ENCODE assay signal across 23 cellular contexts in the genomic region with DNA sequence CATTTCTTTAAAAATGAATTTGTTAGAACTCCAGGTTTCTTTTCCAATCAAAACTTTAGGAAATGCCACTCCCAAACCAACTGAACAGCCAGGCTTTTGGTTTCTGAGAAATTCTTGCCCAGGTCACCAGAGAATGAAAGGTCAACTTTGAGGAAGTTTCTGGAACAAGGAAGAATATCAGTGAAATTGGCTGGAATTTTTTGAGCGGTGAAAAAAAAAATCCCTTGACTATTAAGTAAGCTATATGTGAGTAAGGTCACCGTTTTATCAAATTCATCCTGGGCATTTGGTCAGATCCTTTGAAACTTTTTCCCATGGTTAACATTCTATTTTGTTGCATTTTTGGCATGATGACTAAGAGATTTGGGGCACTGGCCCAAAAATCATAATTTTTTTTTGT.
DNase-seq lines count a peak whose midpoint lies in the region; ATAC-seq and TF ChIP-seq lines count a peak whose summit lies in the region.
"Had no signal": no experiment of that assay in that cellular context is flagged by ENCODE, and none has a peak within 500 bp of the region (broad histone marks: within the 10 kb centered on the region; RNA-seq: fewer than 3 reads in every experiment).

No MANE protein-coding gene starts in this region.

- H3K4me3 ChIP-seq in SK-N-SH (ENCODE audit: low read depth in 2 of 2, low read length in 1 of 2) (no peak overlapping the region), ACC112 (ENCODE audit: low read depth, low read length) (no peak overlapping the region)
- H3K4me3 ChIP-seq: BLaER1 treated with 17β-estradiol and CSF1 and Interleukin-3, amounts not matched to agents 10 nM and 100 nM; SK-N-MC had no signal

- peak overlapping the region; percentile 72 for H3K27ac Mint-ChIP-seq in endothelial cell (ENCODE audit: unreplicated experiment)
- H3K27ac Mint-ChIP-seq: CD8-positive, alpha-beta T cell had no signal

- H3K27me3 Mint-ChIP-seq in endothelial cell (ENCODE audit: unreplicated experiment), result no peaks in the 10 kb centered on the region

- no peaks in the 10 kb centered on the region for H3K9me2 ChIP-seq in SK-N-SH

- no peak overlapping the region for H3K4me2 ChIP-seq in SK-N-SH

- no peak overlapping the region for H3K27ac ChIP-seq in SK-N-SH (ENCODE audit: low read depth in 2 of 2, low read length in 1 of 2)
- H3K27ac ChIP-seq in ACC112 (ENCODE audit: low read depth, low read length), result peak overlapping the region; percentile 35
- H3K27ac ChIP-seq: 22Rv1, SK-N-MC had no signal

- no peaks in the 10 kb centered on the region for H4K20me1 ChIP-seq in SK-N-SH (ENCODE audit: insufficient read depth)
- H4K20me1 ChIP-seq: BLaER1 treated with 17β-estradiol and CSF1 and Interleukin-3, amounts not matched to agents 10 nM and 100 nM had no signal

- H3K4me1 Mint-ChIP-seq in endothelial cell (ENCODE audit: unreplicated experiment), result peaks cover 41% of the 10 kb centered on the region

- no peak for TF ChIP-seq EP300 in SK-N-SH (IDR thresholded peaks at IDR 0.05; ENCODE audit: borderline replicate concordance in 1 of 2, low read depth in 1 of 2, low read length in 1 of 2)

- no peak for ATAC-seq in SK-N-SH treated with all-trans-retinoic acid at 6 μM for 48 hours
- peak; percentile 55 for ATAC-seq in sciatic nerve
- ATAC-seq in GM21786 (IDR thresholded peaks at IDR 0.05; ENCODE audit: unreplicated experiment), result no peak
- ATAC-seq: CD8-positive, alpha-beta T cell; Panc1 had no signal

- no peaks in the 10 kb centered on the region for H3K36me3 ChIP-seq in SK-N-SH (replicated peaks in 1 of 2; ENCODE audit: control insufficient read depth in 1 of 2, insufficient read depth in 2 of 2, low read length in 1 of 2)
- no peaks in the 10 kb centered on the region for H3K36me3 ChIP-seq in ACC112 (ENCODE audit: insufficient read depth, low read length)
- H3K36me3 ChIP-seq: BLaER1 treated with 17β-estradiol and CSF1 and Interleukin-3, amounts not matched to agents 10 nM and 100 nM had no signal

- no peak overlapping the region for H3K9ac ChIP-seq in SK-N-SH
- H3K9ac ChIP-seq: BLaER1 treated with 17β-estradiol and CSF1 and Interleukin-3, amounts not matched to agents 10 nM and 100 nM had no signal

- POLR2A ChIA-PET in SK-N-SH (lab: Yijun Ruan, JAX), result no interaction called here

- H3K4me3 Mint-ChIP-seq in endothelial cell (ENCODE audit: unreplicated experiment), result no peak overlapping the region
- H3K4me3 Mint-ChIP-seq: CD8-positive, alpha-beta T cell had no signal

- DNase-seq in SK-N-SH, result no peak
- DNase-seq in endothelial cell (ENCODE audit: low spot score), result no peak
- DNase-seq in sciatic nerve (ENCODE audit: low spot score), result no peak
- DNase-seq in stimulated activated naive CD4-positive, alpha-beta T cell (lab: John Stamatoyannopoulos, UW), result no peak
- DNase-seq in activated CD4-positive, alpha-beta T cell treated with anti-CD3 and anti-CD28 coated beads, Interleukin-2, amount 50 U/mL, for 1 hour, result no peak
- DNase-seq: Calu3; CD8-positive, alpha-beta T cell; DMS153; Karpas-422; NCI-H1694; NCI-H2081; NCI-H2171; NCI-H345; NCI-H524 treated with DMSO at 0.1 percent for 48 hours; NCI-H82; SHP77 treated with DMSO at 0.1 percent for 48 hours had no signal

- no peaks in the 10 kb centered on the region for H3K79me2 ChIP-seq in SK-N-SH (ENCODE audit: insufficient read depth)
- no peaks in the 10 kb centered on the region for H3K79me2 ChIP-seq in ACC112 (ENCODE audit: control insufficient read depth, insufficient read depth, low read length, unreplicated experiment)

- 50% methylated on average over 2 of the region's 2 CpGs for WGBS in SK-N-SH (ENCODE audit: low lambda C conversion rate)

- 0 out of 2 replicates have a peak overlapping the region, but pooled peaks have one; percentile 17 for H2AFZ ChIP-seq in SK-N-SH (ENCODE audit: low read depth)
- H2AFZ ChIP-seq in ACC112 (ENCODE audit: low read length, unreplicated experiment), result peak overlapping the region; percentile 35

- peaks cover 4% of the 10 kb centered on the region for H3K36me3 Mint-ChIP-seq in endothelial cell (ENCODE audit: low read depth, unreplicated experiment)
- H3K36me3 Mint-ChIP-seq: CD8-positive, alpha-beta T cell had no signal

- intact Hi-C loops in sciatic nerve (cut with DNase I), result no loop called here

- H3F3A ChIP-seq in SK-N-SH (replicated peaks; ENCODE audit: insufficient read depth), result no peaks in the 10 kb centered on the region

- H3K27me3 ChIP-seq in SK-N-SH (ENCODE audit: insufficient read depth), result no peaks in the 10 kb centered on the region
- no peaks in the 10 kb centered on the region for H3K27me3 ChIP-seq in ACC112 (ENCODE audit: insufficient read depth, low read length)
- H3K27me3 ChIP-seq: BLaER1 treated with 17β-estradiol and CSF1 and Interleukin-3, amounts not matched to agents 10 nM and 100 nM had no signal

- TF ChIP-seq CTCF in SK-N-SH (IDR thresholded peaks at IDR 0.05), result no peak
- no peak for TF ChIP-seq CTCF in endothelial cell (IDR thresholded peaks at IDR 0.05; ENCODE audit: unreplicated experiment)

- H3K9me3 Mint-ChIP-seq in endothelial cell (ENCODE audit: unreplicated experiment), result no peaks in the 10 kb centered on the region
- H3K9me3 Mint-ChIP-seq: CD8-positive, alpha-beta T cell had no signal

- no peaks in the 10 kb centered on the region for H3K9me3 ChIP-seq in SK-N-SH

- H3K4me1 ChIP-seq in SK-N-SH (ENCODE audit: control insufficient read depth in 1 of 2, insufficient read depth in 2 of 2, low read depth in 1 of 2, low read length in 1 of 2) (peaks cover 4 to 6% of the 10 kb centered on the region in 2 experiments; a peak in 3 of 4 replicates), ACC112 (ENCODE audit: control insufficient read depth, insufficient read depth, low read length, unreplicated experiment) (peaks cover 26% of the 10 kb centered on the region)

- no peak for TF ChIP-seq RAD21 in SK-N-SH (IDR thresholded peaks at IDR 0.05; ENCODE audit: low read length)

- CTCF ChIA-PET in SK-N-SH (lab: Yijun Ruan, JAX), result interaction anchor here (2.3 kb wide), 1 partner anchor 188 kb away, joined by 13 read pairs; no protein-coding TSS in a partner anchor

TF ChIP-seq in SK-N-SH, 30 proteins besides CTCF, POLR2A, EP300 and RAD21 (continues in another document):
- TF ChIP-seq SMC3 (IDR thresholded peaks at IDR 0.05; ENCODE audit: low read depth, low read length) (no peak), TEAD4 (IDR thresholded peaks at IDR 0.05; ENCODE audit: borderline replicate concordance, insufficient read depth) (no peak), TAF1 (IDR thresholded peaks at IDR 0.05; ENCODE audit: borderline replicate concordance, low read depth, low read length) (no peak), GATA2 (CRISPR knock-in tag; IDR thresholded peaks at IDR 0.05) (no peak), GABPA (IDR thresholded peaks at IDR 0.05; ENCODE audit: low read depth) (no peak), POLR2AphosphoS5 (IDR thresholded peaks at IDR 0.05; ENCODE audit: low read depth, low read length) (no peak), PBX3 (IDR thresholded peaks at IDR 0.05) (no peak), RCOR1 (IDR thresholded peaks at IDR 0.05; ENCODE audit: low read length) (no peak), USF1 (IDR thresholded peaks at IDR 0.05; ENCODE audit: borderline replicate concordance, low read depth) (no peak), YY1 (IDR thresholded peaks at IDR 0.05; ENCODE audit: low read depth) (no peak)

TF ChIP-seq in SK-N-SH treated with all-trans-retinoic acid at 6 μM for 48 hours, 23 proteins besides CTCF, POLR2A, EP300 and RAD21:
- TF ChIP-seq GLIS3 (CRISPR knock-in tag; IDR thresholded peaks at IDR 0.05), result no peak
- no peak for TF ChIP-seq ARNTL (CRISPR knock-in tag; IDR thresholded peaks at IDR 0.05; ENCODE audit: borderline replicate concordance, low read depth)
- no peak for TF ChIP-seq CSRNP3 (CRISPR knock-in tag; IDR thresholded peaks at IDR 0.05)
- TF ChIP-seq SNAI2 (CRISPR knock-in tag; IDR thresholded peaks at IDR 0.05), result no peak
- TF ChIP-seq ZNF8 (CRISPR knock-in tag; IDR thresholded peaks at IDR 0.05), result no peak
- TF ChIP-seq OSR1 (CRISPR knock-in tag; IDR thresholded peaks at IDR 0.05), result no peak
- no peak for TF ChIP-seq ISL1 (CRISPR knock-in tag; IDR thresholded peaks at IDR 0.05)
- TF ChIP-seq ZC3H10 (CRISPR knock-in tag; IDR thresholded peaks at IDR 0.05), result no peak
- no peak for TF ChIP-seq TOX (CRISPR knock-in tag; IDR thresholded peaks at IDR 0.05; ENCODE audit: borderline replicate concordance)
- TF ChIP-seq CSDC2 (CRISPR knock-in tag; IDR thresholded peaks at IDR 0.05), result no peak
- TF ChIP-seq CREB5 (CRISPR knock-in tag; IDR thresholded peaks at IDR 0.05; ENCODE audit: low read depth), result no peak
- TF ChIP-seq ZFP3 (CRISPR knock-in tag; IDR thresholded peaks at IDR 0.05), result no peak
- no peak for TF ChIP-seq ESRRG (CRISPR knock-in tag; IDR thresholded peaks at IDR 0.05)
- TF ChIP-seq ZNF565 (CRISPR knock-in tag; conservative IDR thresholded peaks at IDR 0.05; ENCODE audit: low read depth), result no peak
- TF ChIP-seq RARB (CRISPR knock-in tag; IDR thresholded peaks at IDR 0.05), result no peak
- TF ChIP-seq TCF4 (CRISPR knock-in tag; IDR thresholded peaks at IDR 0.05; ENCODE audit: borderline replicate concordance), result no peak
TF ChIP-seq in SK-N-SH treated with all-trans-retinoic acid at 6 μM for 48 hours: peak in this region for 0.
